ENCODE assay signal across 8 cellular contexts in genomic region chr2:52810460-52810859, GRCh38.
DNase-seq lines count a peak whose midpoint lies in the region; ATAC-seq and TF ChIP-seq lines count a peak whose summit lies in the region.

No MANE protein-coding gene starts in this region.

- TF ChIP-seq CTCF in neural cell (IDR thresholded peaks at IDR 0.05; ENCODE audit: poor library complexity, severe bottlenecking) (peak; percentile 24), spleen (IDR thresholded peaks at IDR 0.05 in 8 of 11, conservative IDR thresholded peaks at IDR 0.05 in 3 of 11) (peak in 2 of 11 experiments; percentile 20 to 26)

- H3K4me3 ChIP-seq in Karpas-422 (ENCODE audit: low read length) (no peak overlapping the region), neural cell (ENCODE audit: low read length) (no peak overlapping the region), spleen (no peak overlapping the region)

- no peaks in the 10 kb centered on the region for H3K79me2 ChIP-seq in Karpas-422 (ENCODE audit: low read length)
- H3K79me2 ChIP-seq in neural cell (replicated peaks; ENCODE audit: insufficient read depth, low read length) = no peaks in the 10 kb centered on the region

- H3K4me2 ChIP-seq in Karpas-422 (ENCODE audit: low read depth, low read length, poor library complexity, severe bottlenecking) (no peak overlapping the region), neural cell (ENCODE audit: low read length) (no peak overlapping the region)

- H3K27me3 ChIP-seq in Karpas-422 (ENCODE audit: low read length) (no peaks in the 10 kb centered on the region), neural cell (ENCODE audit: insufficient read depth, low read depth, low read length) (no peaks in the 10 kb centered on the region), spleen (replicated peaks in 1 of 7) (no peaks in the 10 kb centered on the region)

- TF ChIP-seq RAD21 in neural cell (conservative IDR thresholded peaks at IDR 0.05) = peak; percentile 24

- no peak overlapping the region for H3K9ac ChIP-seq in Karpas-422 (ENCODE audit: low read length)
- no peak overlapping the region for H3K9ac ChIP-seq in neural cell (ENCODE audit: low read length)

- H3K4me1 ChIP-seq in Karpas-422 (ENCODE audit: low read length) (no peaks in the 10 kb centered on the region), spleen (no peaks in the 10 kb centered on the region)

- 32 to 40% (median 36%) methylated on average over 4 of the region's 4 CpGs for WGBS in spleen, 5 donors

- ATAC-seq in GM18498 (IDR thresholded peaks at IDR 0.05; ENCODE audit: unreplicated experiment) (peak; percentile 79), GM19452 (IDR thresholded peaks at IDR 0.05; ENCODE audit: unreplicated experiment) (no peak)

- DNase-seq in Karpas-422 (peak; percentile 48), cerebellar cortex (ENCODE audit: low spot score) (peak; percentile 59), spleen (no peak), NCI-H1092 treated with DMSO at 0.1 percent for 48 hours (lab: John Stamatoyannopoulos, UW) (no peak)
- no peak for DNase-seq in activated CD4-positive, alpha-beta T cell treated with anti-CD3 and anti-CD28 coated beads for 1 hour

- no peaks in the 10 kb centered on the region for H3F3A ChIP-seq in neural cell (ENCODE audit: insufficient read depth, low read length, poor library complexity, severe bottlenecking)

- H3K9me2 ChIP-seq in Karpas-422 (replicated peaks; ENCODE audit: insufficient read depth, low read length) = no peaks in the 10 kb centered on the region
- no peaks in the 10 kb centered on the region for H3K9me2 ChIP-seq in neural cell (ENCODE audit: insufficient read depth, low read length)

- no peak for TF ChIP-seq EP300 in neural cell (conservative IDR thresholded peaks at IDR 0.05; ENCODE audit: poor library complexity, severe bottlenecking)

- H2AFZ ChIP-seq in Karpas-422 (ENCODE audit: low read length) (no peak overlapping the region), neural cell (ENCODE audit: low read depth, low read length) (no peak overlapping the region)

- no peak overlapping the region for H3K27ac ChIP-seq in Karpas-422 (ENCODE audit: low read length)
- H3K27ac ChIP-seq in neural cell (ENCODE audit: low read length) = no peak overlapping the region
- H3K27ac ChIP-seq in spleen = no peak overlapping the region

- TF ChIP-seq POLR2A in spleen (IDR thresholded peaks at IDR 0.05) = no peak

- H3K9me3 ChIP-seq in Karpas-422 (ENCODE audit: low read length) (no peaks in the 10 kb centered on the region), neural cell (ENCODE audit: low read length) (no peaks in the 10 kb centered on the region), spleen (no peaks in the 10 kb centered on the region)

- intact Hi-C loops in spleen (cut with DNase I; ENCODE audit: low total_unique reads) = no loop called here

- no peaks in the 10 kb centered on the region for H4K20me1 ChIP-seq in Karpas-422 (ENCODE audit: insufficient read depth, low read depth, low read length)
- H4K20me1 ChIP-seq in neural cell (ENCODE audit: insufficient read depth) = no peaks in the 10 kb centered on the region

- H3K36me3 ChIP-seq in Karpas-422 (ENCODE audit: insufficient read depth, low read length) (no peaks in the 10 kb centered on the region), neural cell (ENCODE audit: insufficient read depth, low read length) (no peaks in the 10 kb centered on the region), spleen (no peaks in the 10 kb centered on the region)

TF ChIP-seq in neural cell, 6 proteins besides CTCF, POLR2A, EP300 and RAD21:
- TF ChIP-seq REST (IDR thresholded peaks at IDR 0.05; ENCODE audit: borderline replicate concordance) (no peak), EZH2 (IDR thresholded peaks at IDR 0.05; ENCODE audit: borderline replicate concordance, insufficient read depth, low read length, poor library complexity, severe bottlenecking) (no peak), MXI1 (conservative IDR thresholded peaks at IDR 0.05; ENCODE audit: poor library complexity, severe bottlenecking) (no peak), SMC3 (conservative IDR thresholded peaks at IDR 0.05; ENCODE audit: poor library complexity) (no peak), TAF1 (IDR thresholded peaks at IDR 0.05; ENCODE audit: low read depth) (no peak), POLR2AphosphoS5 (IDR thresholded peaks at IDR 0.05) (no peak)

Comparison
In these comparisons a context has a peak if more than half of its experiments do, and no peak if none do; other contexts are left out.
1. DNase-seq: peak in Karpas-422 (single experiment) and cerebellar cortex (single experiment); none in spleen (single experiment), activated CD4-positive, alpha-beta T cell treated with anti-CD3 and anti-CD28 coated beads for 1 hour (single experiment) and NCI-H1092 treated with DMSO at 0.1 percent for 48 hours (single experiment).